In genomic region chr11:72224587-72225410, GRCh38 we compare ENCODE assay signal across 8 cellular contexts. TPM values are rescaled to one million over a fixed set of nuclear protein-coding genes. Genes with fewer than 3 reads are reported as not detected.
DNase-seq lines count a peak whose midpoint lies in the region; ATAC-seq, FAIRE-seq and TF ChIP-seq lines count a peak whose summit lies in the region.

Gene INPPL1, plus strand, starts transcription at chr11:72224767. Its CDS starts 218 bp downstream, at chr11:72224985.

- WGBS in hepatocyte (ENCODE audit: low lambda C conversion rate, missing lambda C conversion rate) = 2% methylated on average over 15 of the region's 80 CpGs

- H3K9me3 Mint-ChIP-seq in astrocyte (ENCODE audit: unreplicated experiment) = no peaks in the 10 kb centered on the region

- ATAC-seq in GM18511 (IDR thresholded peaks at IDR 0.05; ENCODE audit: unreplicated experiment) = no peak

- H3K4me2 ChIP-seq in astrocyte (ENCODE audit: low read length) (peak within 1 kb of the TSS; percentile 98), hepatocyte (peak within 1 kb of the TSS; percentile 83)

- H2AFZ ChIP-seq in astrocyte (ENCODE audit: low read depth, low read length) (peak within 1 kb of the TSS; percentile 74), hepatocyte (peak within 1 kb of the TSS; percentile 93)

- H3K4me1 ChIP-seq in Peyer's patch (peaks cover 4 to 28% (median 11%) of the 10 kb centered on the region in 4 donors), astrocyte (ENCODE audit: insufficient read depth, low read length) (peaks cover 28% of the 10 kb centered on the region), hepatocyte (ENCODE audit: insufficient read depth) (peaks cover 20% of the 10 kb centered on the region)

- peak within 1 kb of the TSS; percentile 90 for H3K9ac ChIP-seq in astrocyte (ENCODE audit: low read length)

- H4K20me1 ChIP-seq in astrocyte (ENCODE audit: insufficient read depth, low read length) (peaks cover 48% of the 10 kb centered on the region), hepatocyte (ENCODE audit: insufficient read depth, poor library complexity, severe bottlenecking) (peaks cover 37% of the 10 kb centered on the region)

- TF ChIP-seq CTCF in Peyer's patch (IDR thresholded peaks at IDR 0.05) (no peak), astrocyte (IDR thresholded peaks at IDR 0.05; ENCODE audit: insufficient read depth, low read depth, low read length) (no peak), hepatocyte (IDR thresholded peaks at IDR 0.05; ENCODE audit: poor library complexity) (no peak), retinal pigment epithelial cell (conservative IDR thresholded peaks at IDR 0.05; ENCODE audit: low read depth, low read length) (no peak)

- H3K27ac ChIP-seq in Peyer's patch (peak within 1 kb of the TSS; percentile 94 to 100 (median 98)), astrocyte (ENCODE audit: low read depth, low read length) (peak within 1 kb of the TSS; percentile 77), hepatocyte (peak within 1 kb of the TSS; percentile 97)

- peaks cover 0 to 18% (median 0%) of the 10 kb centered on the region in 3 donors for H3K36me3 ChIP-seq in Peyer's patch
- peaks cover 8% of the 10 kb centered on the region for H3K36me3 ChIP-seq in astrocyte (ENCODE audit: insufficient read depth, low read length)
- H3K36me3 ChIP-seq in hepatocyte (replicated peaks; ENCODE audit: insufficient read depth, low read depth) = no peaks in the 10 kb centered on the region

- H3K9me2 ChIP-seq in hepatocyte (replicated peaks; ENCODE audit: insufficient read depth) = no peaks in the 10 kb centered on the region

- no peak for FAIRE-seq in astrocyte (lab: Jason Lieb, UNC)

- peaks cover 6% of the 10 kb centered on the region for H3K36me3 Mint-ChIP-seq in astrocyte (ENCODE audit: low read depth, unreplicated experiment)

- H3K27ac Mint-ChIP-seq in astrocyte (ENCODE audit: unreplicated experiment) = peak within 1 kb of the TSS; percentile 91

- H3K4me1 Mint-ChIP-seq in astrocyte (ENCODE audit: low read depth, unreplicated experiment) = peaks cover 16% of the 10 kb centered on the region

- DNase-seq in NCI-H1092 treated with DMSO at 0.1 percent for 48 hours (lab: John Stamatoyannopoulos, UW) (peak; percentile 32), NCI-H1092 (lab: John Stamatoyannopoulos, UW) (no peak), Peyer's patch (peak; percentile 53 to 74 (median 67)), astrocyte (ENCODE audit: low read depth) (no peak), hepatocyte (ENCODE audit: low spot score) (peak; percentile 87), retinal pigment epithelial cell (ENCODE audit: low read depth) (no peak), NCI-H345 treated with DMSO at 0.1 percent for 48 hours (lab: John Stamatoyannopoulos, UW; ENCODE audit: unreplicated experiment) (no peak)

- peaks cover 57% of the 10 kb centered on the region for H3K79me2 ChIP-seq in astrocyte (ENCODE audit: insufficient read depth, low read length)
- H3K79me2 ChIP-seq in hepatocyte = peaks cover 37% of the 10 kb centered on the region

- TF ChIP-seq POLR2A in Peyer's patch (IDR thresholded peaks at IDR 0.05) = no peak

- peak within 1 kb of the TSS; percentile 88 to 98 (median 92) for H3K4me3 ChIP-seq in Peyer's patch
- peak within 1 kb of the TSS; percentile 88 for H3K4me3 ChIP-seq in astrocyte (ENCODE audit: insufficient read depth, low read depth, low read length)
- peak within 1 kb of the TSS; percentile 88 for H3K4me3 ChIP-seq in hepatocyte
- peak within 1 kb of the TSS; percentile 91 for H3K4me3 ChIP-seq in retinal pigment epithelial cell (ENCODE audit: low read length)

- peaks cover 3% of the 10 kb centered on the region for H3K27me3 Mint-ChIP-seq in astrocyte (ENCODE audit: low read depth, unreplicated experiment)

- H3K27me3 ChIP-seq in Peyer's patch (no peaks in the 10 kb centered on the region), astrocyte (ENCODE audit: insufficient read depth, low read length) (no peaks in the 10 kb centered on the region), hepatocyte (no peaks in the 10 kb centered on the region)

- H3K4me3 Mint-ChIP-seq in astrocyte (ENCODE audit: unreplicated experiment) = peak within 1 kb of the TSS; percentile 98

- H3K9me3 ChIP-seq in Peyer's patch (no peaks in the 10 kb centered on the region), astrocyte (ENCODE audit: insufficient read depth, low read depth, low read length) (no peaks in the 10 kb centered on the region), hepatocyte (ENCODE audit: low read depth) (no peaks in the 10 kb centered on the region)

RNA-seq across cellular contexts. Expression of gene INPPL1, which starts in this region (rescaled TPM):
- total RNA-seq in Peyer's patch = 100 to 1,000 TPM; 106 to 198 (median 179) TPM
- total RNA-seq in astrocyte = 274 and 276 TPM in 2 replicates
- total RNA-seq in hepatocyte = 47.8 and 74.8 TPM in 2 replicates
- polyA plus RNA-seq in hepatocyte = 99.4 and 140 TPM in 2 replicates

Comparison
In these comparisons a context has a peak if more than half of its experiments do, and no peak if none do; other contexts are left out.
1. DNase-seq: peak in NCI-H1092 treated with DMSO at 0.1 percent for 48 hours (single experiment), Peyer's patch (3 of 3) and hepatocyte (single experiment); none in NCI-H1092 (single experiment), astrocyte (single experiment), retinal pigment epithelial cell (single experiment) and NCI-H345 treated with DMSO at 0.1 percent for 48 hours (single experiment).
2. Peak in every context shown above with its lines, with median percentiles within 50 percentile points of each other: H3K27ac ChIP-seq and H3K4me3 ChIP-seq.